In genomic region chr14:89137514-89138163, GRCh38 we compare ENCODE assay signal across 12 cellular contexts.
A peak's percentile ranks its signal among the peaks of the same experiment; 100 is the strongest.
DNase-seq lines count a peak whose midpoint lies in the region; ATAC-seq and TF ChIP-seq lines count a peak whose summit lies in the region.
"Had no signal": no experiment of that assay in that cellular context is flagged by ENCODE, and none has a peak within 500 bp of the region (broad histone marks: within the 10 kb centered on the region; RNA-seq: fewer than 3 reads in every experiment).

No MANE protein-coding gene starts in this region.

- H3K27ac Mint-ChIP-seq in activated CD8-positive, alpha-beta T cell treated with anti-CD3 and anti-CD28 coated beads for 36 hours = no peak overlapping the region
- H3K27ac Mint-ChIP-seq: activated CD4-positive, alpha-beta memory T cell treated with anti-CD3 and anti-CD28 coated beads for 36 hours; stimulated activated memory B cell treated with anti-CD40 and anti-IgM and Interleukin-4, amounts not matched to agents 10 μg/mL and 1 μg/mL and 100 μg/mL, for 72 hours had no signal

- no peak overlapping the region for H3K4me3 ChIP-seq in fibroblast of lung (replicated peaks in 1 of 4; ENCODE audit: control extremely low read depth in 1 of 4, insufficient read depth in 1 of 4, low read depth in 3 of 4, low read length in 4 of 4)

- H3K36me3 Mint-ChIP-seq in activated CD8-positive, alpha-beta T cell treated with anti-CD3 and anti-CD28 coated beads for 36 hours (ENCODE audit: low read depth) = no peaks in the 10 kb centered on the region

- intact Hi-C loops in activated CD8-positive, alpha-beta T cell treated with anti-CD3 and anti-CD28 coated beads for 36 hours (cut with micrococcal nuclease) = no loop called here

- H3K9me3 Mint-ChIP-seq in activated CD8-positive, alpha-beta T cell treated with anti-CD3 and anti-CD28 coated beads for 36 hours = peaks cover 18% of the 10 kb centered on the region

- CTCF ChIA-PET in activated CD8-positive, alpha-beta T cell treated with anti-CD3 and anti-CD28 coated beads for 36 hours (lab: Charles Lee) = no interaction called here

- no peaks in the 10 kb centered on the region for H3K9me3 ChIP-seq in fibroblast of lung (ENCODE audit: control insufficient read depth, insufficient read depth, low read depth, low read length)
- H3K9me3 ChIP-seq: neutrophil had no signal

- peaks cover 2% of the 10 kb centered on the region for H3K4me1 Mint-ChIP-seq in activated CD8-positive, alpha-beta T cell treated with anti-CD3 and anti-CD28 coated beads for 36 hours (ENCODE audit: low read depth)
- H3K4me1 Mint-ChIP-seq: stimulated activated memory B cell treated with anti-CD40 and anti-IgM and Interleukin-4, amounts not matched to agents 10 μg/mL and 1 μg/mL and 100 μg/mL, for 72 hours had no signal

- H3K27me3 Mint-ChIP-seq in activated CD8-positive, alpha-beta T cell treated with anti-CD3 and anti-CD28 coated beads for 36 hours = no peaks in the 10 kb centered on the region
- H3K27me3 Mint-ChIP-seq: stimulated activated memory B cell treated with anti-CD40 and anti-IgM and Interleukin-4, amounts not matched to agents 10 μg/mL and 1 μg/mL and 100 μg/mL, for 72 hours had no signal

- POLR2A ChIA-PET in activated CD8-positive, alpha-beta T cell treated with anti-CD3 and anti-CD28 coated beads for 36 hours (lab: Charles Lee) = no interaction called here

- no peak for ATAC-seq in activated CD8-positive, alpha-beta T cell treated with anti-CD3 and anti-CD28 coated beads for 36 hours
- no peak for ATAC-seq in HG03196 (IDR thresholded peaks at IDR 0.05; ENCODE audit: unreplicated experiment)
- ATAC-seq: stimulated activated memory B cell treated with anti-CD40 and anti-IgM and Interleukin-4, amounts not matched to agents 10 μg/mL and 1 μg/mL and 100 μg/mL, for 72 hours had no signal

- H3K27ac ChIP-seq in fibroblast of lung (ENCODE audit: insufficient read depth, low read length) = peak overlapping the region; percentile 24
- H3K27ac ChIP-seq: neutrophil had no signal

- no peak overlapping the region for H3K9ac ChIP-seq in fibroblast of lung (ENCODE audit: insufficient read depth, low read length)

- no peaks in the 10 kb centered on the region for H3K79me2 ChIP-seq in fibroblast of lung (ENCODE audit: control insufficient read depth, insufficient read depth, low read length)

- peak; percentile 61 for DNase-seq in GOT3 (lab: John Stamatoyannopoulos, UW)
- peak; percentile 55 to 78 for DNase-seq in SW 1271 (lab: John Stamatoyannopoulos, UW)
- peak; percentile 94 to 96 for DNase-seq in fibroblast of lung (ENCODE audit: low read depth in 2 of 2)
- peak; percentile 37 for DNase-seq in pulmonary artery endothelial cell (ENCODE audit: low read depth, low spot score)
- DNase-seq in activated CD8-positive, alpha-beta T cell treated with anti-CD3 and anti-CD28 coated beads for 36 hours = no peak
- DNase-seq in middle frontal gyrus (ENCODE audit: extremely low spot score, low spot score) = no peak
- DNase-seq in OCI-M2 (lab: John Stamatoyannopoulos, UW; ENCODE audit: unreplicated experiment) = no peak
- DNase-seq: activated CD4-positive, alpha-beta memory T cell treated with anti-CD3 and anti-CD28 coated beads for 36 hours; NCI-H2029 treated with DMSO at 0.1 percent for 48 hours had no signal

- peak overlapping the region; percentile 14 for H2AFZ ChIP-seq in fibroblast of lung (ENCODE audit: low read length)

- no peak for TF ChIP-seq CTCF in fibroblast of lung (conservative IDR thresholded peaks at IDR 0.05 in 1 of 2, IDR thresholded peaks at IDR 0.05 in 1 of 2; ENCODE audit: low read depth in 1 of 2, low read length in 2 of 2)
- TF ChIP-seq CTCF in activated CD8-positive, alpha-beta T cell treated with anti-CD3 and anti-CD28 coated beads for 36 hours (IDR thresholded peaks at IDR 0.05) = no peak

- no peaks in the 10 kb centered on the region for H3K27me3 ChIP-seq in fibroblast of lung (ENCODE audit: control insufficient read depth, insufficient read depth, low read length)
- H3K27me3 ChIP-seq: neutrophil had no signal

- peaks cover 11% of the 10 kb centered on the region for H3K4me1 ChIP-seq in fibroblast of lung (ENCODE audit: control insufficient read depth, extremely low read depth, insufficient read depth, low read length)

- no peak overlapping the region for H3K4me3 Mint-ChIP-seq in activated CD8-positive, alpha-beta T cell treated with anti-CD3 and anti-CD28 coated beads for 36 hours
- H3K4me3 Mint-ChIP-seq: activated CD4-positive, alpha-beta memory T cell treated with anti-CD3 and anti-CD28 coated beads for 36 hours; stimulated activated memory B cell treated with anti-CD40 and anti-IgM and Interleukin-4, amounts not matched to agents 10 μg/mL and 1 μg/mL and 100 μg/mL, for 72 hours had no signal

- peak overlapping the region; percentile 32 for H3K4me2 ChIP-seq in fibroblast of lung (ENCODE audit: extremely low read depth, insufficient read depth, low read length)

- H4K20me1 ChIP-seq in fibroblast of lung (ENCODE audit: control insufficient read depth, extremely low read depth, insufficient read depth, low read length) = no peaks in the 10 kb centered on the region

- H3K36me3 ChIP-seq in fibroblast of lung (ENCODE audit: control insufficient read depth, insufficient read depth, low read length) = no peaks in the 10 kb centered on the region
- H3K36me3 ChIP-seq: neutrophil had no signal

Comparison
In these comparisons a context has a peak if more than half of its experiments do, and no peak if none do; other contexts are left out.
1. DNase-seq: peak in GOT3 (single experiment), SW 1271 (2 of 2), fibroblast of lung (2 of 2) and pulmonary artery endothelial cell (single experiment); none in activated CD8-positive, alpha-beta T cell treated with anti-CD3 and anti-CD28 coated beads for 36 hours (single experiment), middle frontal gyrus (single experiment) and OCI-M2 (single experiment).